In the genomic region with DNA sequence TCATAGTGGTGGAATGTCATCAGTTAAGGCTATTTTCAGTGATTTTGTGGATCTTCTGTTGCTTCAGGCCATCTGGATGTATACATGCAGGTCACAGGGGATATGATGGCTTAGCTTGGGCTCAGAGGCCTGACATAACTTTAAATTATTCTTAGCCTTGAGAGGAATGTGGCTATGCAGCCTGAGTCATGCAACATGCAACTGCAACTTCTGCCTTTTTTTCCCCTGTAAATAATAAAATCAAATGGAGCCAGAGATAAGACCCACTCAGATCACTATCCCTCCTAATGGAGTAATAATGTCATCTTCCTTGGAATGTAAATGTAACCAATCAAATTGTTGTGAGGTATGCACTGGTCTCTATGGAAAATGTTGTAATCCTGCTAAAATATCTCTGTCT, we compare ENCODE assay signal across 1 cellular context.
TF ChIP-seq lines count a peak whose summit lies in the region.

No MANE protein-coding gene starts in this region.

TF ChIP-seq in SK-N-SH, 30 proteins besides CTCF, POLR2A, EP300 and RAD21 (continued from another document):
- no peak for TF ChIP-seq IRF3 (IDR thresholded peaks at IDR 0.05; ENCODE audit: low read depth, low read length)
- TF ChIP-seq JUND (IDR thresholded peaks at IDR 0.05): peak; percentile 18; the same call in 1 of the 2 replicates
- TF ChIP-seq EZH2phosphoT487 (IDR thresholded peaks at IDR 0.05; ENCODE audit: borderline replicate concordance, low read depth): no peak
- TF ChIP-seq TCF12 (IDR thresholded peaks at IDR 0.05): 0 out of 2 replicates have a peak, but pooled peaks have one; percentile 9
